Comparison of ENCODE assay signal across 8 cellular contexts in genomic region chr2:74441690-74442482, GRCh38. TPM values are rescaled to one million over a fixed set of nuclear protein-coding genes. Genes with fewer than 3 reads are reported as not detected.
DNase-seq lines count a peak whose midpoint lies in the region; ATAC-seq and TF ChIP-seq lines count a peak whose summit lies in the region.

Gene RTKN, minus strand, starts transcription at chr2:74441937. Its CDS starts 121 bp downstream, at chr2:74441816.

- no peaks in the 10 kb centered on the region for H3K9me3 ChIP-seq in esophagus squamous epithelium
- H3K9me3 ChIP-seq in HAP-1, result no peaks in the 10 kb centered on the region

- no peaks in the 10 kb centered on the region for H3K36me3 Mint-ChIP-seq in activated CD4-positive, alpha-beta memory T cell treated with anti-CD3 and anti-CD28 coated beads for 36 hours
- H3K36me3 Mint-ChIP-seq in natural killer cell, result no peaks in the 10 kb centered on the region

- DNase-seq in GM10248 (ENCODE audit: extremely low spot score), result peak; percentile 66
- DNase-seq in activated CD4-positive, alpha-beta memory T cell treated with anti-CD3 and anti-CD28 coated beads for 36 hours, result no peak
- no peak for DNase-seq in esophagus squamous epithelium (lab: John Stamatoyannopoulos, UW)
- peak; percentile 53 for DNase-seq in natural killer cell
- no peak for DNase-seq in GF-D8 (lab: John Stamatoyannopoulos, UW)
- DNase-seq in HAP-1 (ENCODE audit: low spot score in 2 of 2), result no peak
- DNase-seq in NCI-H82 treated with DMSO at 0.1 percent for 48 hours (lab: John Stamatoyannopoulos, UW; ENCODE audit: unreplicated experiment), result no peak

- 7 to 28% methylated on average over 4 to 36 of the region's 75 CpGs for WGBS in esophagus squamous epithelium, 2 donors

- TF ChIP-seq CTCF in GM10248 (IDR thresholded peaks at IDR 0.05; ENCODE audit: control extremely low read depth, extremely low read depth, low read depth, missing control alignments) (no peak), esophagus squamous epithelium (IDR thresholded peaks at IDR 0.05) (peak in 2 of 6 experiments; percentile 16 to 39), natural killer cell (IDR thresholded peaks at IDR 0.05) (no peak)

- H3K27me3 Mint-ChIP-seq in activated CD4-positive, alpha-beta memory T cell treated with anti-CD3 and anti-CD28 coated beads for 36 hours, result peaks cover 23% of the 10 kb centered on the region
- H3K27me3 Mint-ChIP-seq in natural killer cell (ENCODE audit: low read depth in 2 of 2), result peaks cover 0 to 14% of the 10 kb centered on the region in 2 donors

- H3K9me3 Mint-ChIP-seq in activated CD4-positive, alpha-beta memory T cell treated with anti-CD3 and anti-CD28 coated beads for 36 hours, result no peaks in the 10 kb centered on the region
- H3K9me3 Mint-ChIP-seq in natural killer cell, result no peaks in the 10 kb centered on the region

- CTCF ChIA-PET in GM10248 (lab: Yijun Ruan, JAX), result interaction anchor here (1.4 to 2.5 kb wide), 3 partner anchors 13 to 295 kb away, joined by 3 to 16 read pairs (median 7); partner anchors contain the start of gene INO80B
- CTCF ChIA-PET in activated CD4-positive, alpha-beta memory T cell treated with anti-CD3 and anti-CD28 coated beads for 36 hours (lab: Charles Lee), result interaction anchor here (0.7 to 2.3 kb wide), 2 partner anchors 13 to 40 kb away, joined by 3 to 12 read pairs; partner anchors contain the start of gene INO80B

- H3K36me3 ChIP-seq in esophagus squamous epithelium, result no peaks in the 10 kb centered on the region
- H3K36me3 ChIP-seq in HAP-1 (replicated peaks), result no peaks in the 10 kb centered on the region; the same call in 1 of the 2 replicates

- H3K4me1 ChIP-seq in esophagus squamous epithelium (peaks cover 14 to 63% (median 15%) of the 10 kb centered on the region in 3 donors), HAP-1 (peaks cover 26% of the 10 kb centered on the region)

- no peak within 1 kb of the TSS for H3K27ac Mint-ChIP-seq in activated CD4-positive, alpha-beta memory T cell treated with anti-CD3 and anti-CD28 coated beads for 36 hours
- H3K27ac Mint-ChIP-seq in natural killer cell, result peak within 1 kb of the TSS; percentile 28 to 45

- peaks cover 0 to 21% (median 0%) of the 10 kb centered on the region in 4 donors for H3K27me3 ChIP-seq in esophagus squamous epithelium
- no peaks in the 10 kb centered on the region for H3K27me3 ChIP-seq in HAP-1 (ENCODE audit: low read depth)

- ATAC-seq in HG03460 (IDR thresholded peaks at IDR 0.05; ENCODE audit: unreplicated experiment) (peak; percentile 50), natural killer cell (peak in 1 of 3 donors; percentile 75)

- peak in 2 of 4 donors; percentile 10 to 52 for TF ChIP-seq POLR2A in esophagus squamous epithelium (IDR thresholded peaks at IDR 0.05)

- H3K4me1 Mint-ChIP-seq in activated CD4-positive, alpha-beta memory T cell treated with anti-CD3 and anti-CD28 coated beads for 36 hours (ENCODE audit: low read depth), result peaks cover 10% of the 10 kb centered on the region
- H3K4me1 Mint-ChIP-seq in natural killer cell, result peaks cover 27 to 38% of the 10 kb centered on the region in 2 donors

- POLR2A ChIA-PET in GM10248 (lab: Yijun Ruan, JAX), result interaction anchor here (1.1 kb wide), 1 partner anchor 16 kb away, joined by 3 read pairs; the partner anchor contains the start of gene WBP1
- POLR2A ChIA-PET in activated CD4-positive, alpha-beta memory T cell treated with anti-CD3 and anti-CD28 coated beads for 36 hours (lab: Charles Lee), result interaction anchor here (1.3 kb wide), 1 partner anchor 12 kb away, joined by 4 read pairs; no protein-coding TSS in a partner anchor

- H3K4me3 Mint-ChIP-seq in activated CD4-positive, alpha-beta memory T cell treated with anti-CD3 and anti-CD28 coated beads for 36 hours, result peak within 1 kb of the TSS; percentile 65
- peak within 1 kb of the TSS; percentile 88 for H3K4me3 Mint-ChIP-seq in natural killer cell

- H3K27ac ChIP-seq in esophagus squamous epithelium, result peak within 1 kb of the TSS; percentile 86 to 89 (median 87)

- intact Hi-C loops in activated CD4-positive, alpha-beta memory T cell treated with anti-CD3 and anti-CD28 coated beads for 36 hours (cut with micrococcal nuclease), result no loop called here
- intact Hi-C loops in esophagus squamous epithelium (cut with DNase I), result no loop called here
- intact Hi-C loops in natural killer cell (cut with micrococcal nuclease), result loop anchor here (1.0 kb wide), 1 partner anchor 10 kb away; no protein-coding TSS in a partner anchor

- peak within 1 kb of the TSS; percentile 44 to 76 (median 60) for H3K4me3 ChIP-seq in esophagus squamous epithelium
- H3K4me3 ChIP-seq in HAP-1, result no peak within 1 kb of the TSS; the same call in 1 of the 2 replicates

- in situ Hi-C loops in HAP-1 (cut with MboI; ENCODE audit: low sequenced_read_pairs), result no loop called here

RNA-seq across cellular contexts. Expression of gene RTKN, which starts in this region (rescaled TPM):
- total RNA-seq in activated CD4-positive, alpha-beta memory T cell treated with anti-CD3 and anti-CD28 coated beads for 36 hours, result 1 to 10 TPM; 1.4 to 1.6 TPM
- total RNA-seq in esophagus squamous epithelium (10 to 100 TPM; 20.2 to 37.8 (median 27.9) TPM), natural killer cell (10 to 100 TPM; 11.0 to 26.5 (median 15.1) TPM)

Comparison
In these comparisons a context has a peak if more than half of its experiments do, and no peak if none do; other contexts are left out.
1. RNA of gene RTKN (total RNA-seq): 20.2 to 37.8 TPM in esophagus squamous epithelium and 11.0 to 26.5 TPM in natural killer cell; 1.4 to 1.6 TPM in activated CD4-positive, alpha-beta memory T cell treated with anti-CD3 and anti-CD28 coated beads for 36 hours; every median in the first group is over 4 times any median in the second.
2. DNase-seq: peak in GM10248 (single experiment) and natural killer cell (single experiment); none in activated CD4-positive, alpha-beta memory T cell treated with anti-CD3 and anti-CD28 coated beads for 36 hours (single experiment), esophagus squamous epithelium (single experiment), GF-D8 (single experiment), HAP-1 (0 of 2) and NCI-H82 treated with DMSO at 0.1 percent for 48 hours (single experiment).